In genomic region chr18:31672628-31673027, GRCh38 we compare ENCODE assay signal across 17 cellular contexts. TPM values are rescaled to one million over a fixed set of nuclear protein-coding genes. Genes with fewer than 3 reads are reported as not detected.
DNase-seq lines count a peak whose midpoint lies in the region; ATAC-seq, FAIRE-seq and TF ChIP-seq lines count a peak whose summit lies in the region.
"Had no signal": no experiment of that assay in that cellular context is flagged by ENCODE, and none has a peak within 500 bp of the region (broad histone marks: within the 10 kb centered on the region; RNA-seq: fewer than 3 reads in every experiment).

No MANE protein-coding gene starts in this region.

- H3K9me3 ChIP-seq in adrenal gland (replicated peaks in 1 of 3) = no peaks in the 10 kb centered on the region
- no peaks in the 10 kb centered on the region for H3K9me3 ChIP-seq in keratinocyte (ENCODE audit: control insufficient read depth, low read depth, low read length)
- H3K9me3 ChIP-seq: SJSA1 had no signal

- no peak overlapping the region for H3K9ac ChIP-seq in keratinocyte (ENCODE audit: control insufficient read depth, extremely low read depth, insufficient read depth, low read length)

- TF ChIP-seq CTCF in adrenal gland (IDR thresholded peaks at IDR 0.05) (no peak), keratinocyte (optimal IDR thresholded peaks at IDR 0.05 in 1 of 3, IDR thresholded peaks at IDR 0.05 in 1 of 3, conservative IDR thresholded peaks at IDR 0.05 in 1 of 3; ENCODE audit: extremely low read depth in 1 of 3, insufficient read depth in 2 of 3, low read length in 3 of 3) (no peak)

- intact Hi-C loops in activated CD4-positive, alpha-beta T cell treated with anti-CD3 and anti-CD28 coated beads, Interleukin-2, amount 10 ng/mL, durations not matched to agents 24 days and 14 days (cut with micrococcal nuclease) = no loop called here
- intact Hi-C loops in adrenal gland (cut with DNase I) = no loop called here

- dilution Hi-C loops in keratinocyte (cut with MboI; ENCODE audit: extremely low pct_ligation_motif_present, low sequenced_read_pairs) = no loop called here

- H3K9me3 Mint-ChIP-seq in activated CD4-positive, alpha-beta T cell treated with anti-CD3 and anti-CD28 coated beads, Interleukin-2, amount 10 ng/mL, durations not matched to agents 24 days and 14 days = no peaks in the 10 kb centered on the region
- H3K9me3 Mint-ChIP-seq: CD8-positive, alpha-beta memory T cell had no signal

- H3K27me3 ChIP-seq in adrenal gland (no peaks in the 10 kb centered on the region), keratinocyte (ENCODE audit: control insufficient read depth, extremely low read depth, insufficient read depth, low read length) (no peaks in the 10 kb centered on the region)
- H3K27me3 ChIP-seq: SJSA1 had no signal

- H3K27ac Mint-ChIP-seq in activated CD4-positive, alpha-beta T cell treated with anti-CD3 and anti-CD28 coated beads, Interleukin-2, amount 10 ng/mL, durations not matched to agents 24 days and 14 days = no peak overlapping the region
- H3K27ac Mint-ChIP-seq: CD8-positive, alpha-beta memory T cell had no signal

- H3K4me3 ChIP-seq in adrenal gland (peak overlapping the region in 1 of 4 donors; percentile 11), keratinocyte (ENCODE audit: control insufficient read depth in 2 of 3, extremely low read depth in 1 of 3, insufficient read depth in 2 of 3, low read depth in 1 of 3, low read length in 3 of 3) (no peak overlapping the region)
- H3K4me3 ChIP-seq: SJSA1 had no signal

- peak overlapping the region; percentile 80 to 87 (median 83) for H3K27ac ChIP-seq in adrenal gland
- no peak overlapping the region for H3K27ac ChIP-seq in keratinocyte (ENCODE audit: control insufficient read depth, insufficient read depth, low read length)
- H3K27ac ChIP-seq: 22Rv1, SJSA1 had no signal

- peaks cover 15% of the 10 kb centered on the region for H3K27me3 Mint-ChIP-seq in activated CD4-positive, alpha-beta T cell treated with anti-CD3 and anti-CD28 coated beads, Interleukin-2, amount 10 ng/mL, durations not matched to agents 24 days and 14 days

- H3K4me3 Mint-ChIP-seq in activated CD4-positive, alpha-beta T cell treated with anti-CD3 and anti-CD28 coated beads, Interleukin-2, amount 10 ng/mL, durations not matched to agents 24 days and 14 days = no peak overlapping the region
- H3K4me3 Mint-ChIP-seq: CD8-positive, alpha-beta memory T cell had no signal

- no peaks in the 10 kb centered on the region for H3K9me1 ChIP-seq in keratinocyte (ENCODE audit: control insufficient read depth, extremely low read depth, insufficient read depth, low read length)

- no peaks in the 10 kb centered on the region for H3K36me3 Mint-ChIP-seq in activated CD4-positive, alpha-beta T cell treated with anti-CD3 and anti-CD28 coated beads, Interleukin-2, amount 10 ng/mL, durations not matched to agents 24 days and 14 days (ENCODE audit: low read depth)
- H3K36me3 Mint-ChIP-seq: CD8-positive, alpha-beta memory T cell had no signal

- TF ChIP-seq POLR2A in adrenal gland (IDR thresholded peaks at IDR 0.05) = no peak

- peak overlapping the region; percentile 1 for H3K4me2 ChIP-seq in keratinocyte (ENCODE audit: control insufficient read depth, extremely low read depth, insufficient read depth, low read depth, low read length)

- FAIRE-seq in keratinocyte (lab: Jason Lieb, UNC) = no peak

- H3K36me3 ChIP-seq in adrenal gland (replicated peaks in 1 of 2) (no peaks in the 10 kb centered on the region), keratinocyte (ENCODE audit: control insufficient read depth in 2 of 2, extremely low read depth in 1 of 2, insufficient read depth in 2 of 2, low read length in 2 of 2) (no peaks in the 10 kb centered on the region)
- H3K36me3 ChIP-seq: SJSA1 had no signal

- no peak for ATAC-seq in GM21367 (IDR thresholded peaks at IDR 0.05; ENCODE audit: unreplicated experiment)
- no peak for ATAC-seq in GM19023 (IDR thresholded peaks at IDR 0.05; ENCODE audit: unreplicated experiment)

- H3K4me1 Mint-ChIP-seq in activated CD4-positive, alpha-beta T cell treated with anti-CD3 and anti-CD28 coated beads, Interleukin-2, amount 10 ng/mL, durations not matched to agents 24 days and 14 days = no peaks in the 10 kb centered on the region
- H3K4me1 Mint-ChIP-seq: CD8-positive, alpha-beta memory T cell had no signal

- H3K4me1 ChIP-seq in adrenal gland (replicated peaks in 1 of 2) (peaks cover 26 to 55% of the 10 kb centered on the region in 2 donors), keratinocyte (ENCODE audit: control insufficient read depth, extremely low read depth, insufficient read depth, low read length) (no peaks in the 10 kb centered on the region)
- H3K4me1 ChIP-seq: SJSA1 had no signal

- peaks cover 3% of the 10 kb centered on the region for H3K79me2 ChIP-seq in keratinocyte (ENCODE audit: control insufficient read depth, insufficient read depth, low read length)

- peak; percentile 28 for DNase-seq in activated CD4-positive, alpha-beta T cell treated with anti-CD3 and anti-CD28 coated beads, Interleukin-2, amount 10 ng/mL, durations not matched to agents 24 days and 14 days
- DNase-seq in activated CD4-positive, alpha-beta T cell treated with anti-CD3 and anti-CD28 coated beads, Interleukin-2, amount 50 U/mL, for 1 hour = no peak
- no peak for DNase-seq in adrenal gland
- DNase-seq in keratinocyte (ENCODE audit: low read depth, low spot score) = no peak
- DNase-seq in NCI-H2029 treated with DMSO at 0.1 percent for 48 hours (lab: John Stamatoyannopoulos, UW) = no peak
- no peak for DNase-seq in HCEC 1CT
- DNase-seq: CD8-positive, alpha-beta memory T cell; DND-41; GF-D8; NCI-H146; NCI-H2107; NCI-H226; NCI-H526 had no signal

- no peak overlapping the region for H2AFZ ChIP-seq in keratinocyte (ENCODE audit: control insufficient read depth, low read length)

- H4K20me1 ChIP-seq in keratinocyte (ENCODE audit: control insufficient read depth, extremely low read depth, insufficient read depth, low read length) = no peaks in the 10 kb centered on the region

RNA-seq across cellular contexts. Expression of gene B4GALT6, which starts 11.8 kb away (rescaled TPM):
- total RNA-seq in activated CD4-positive, alpha-beta T cell treated with anti-CD3 and anti-CD28 coated beads, Interleukin-2, amount 10 ng/mL, durations not matched to agents 24 days and 14 days = 2.4 and 2.8 TPM in 2 replicates
- 10 to 100 TPM; 12.9 to 71.3 (median 26.0) TPM for total RNA-seq in adrenal gland
- polyA plus RNA-seq in adrenal gland = 10 to 100 TPM in 2 of 3 donors, 1 to 10 TPM in 1; 8.6 to 42.7 (median 12.5) TPM
- 2.3 to 7.1 TPM (median 5.0 TPM) in 3 replicates for polyA plus RNA-seq in keratinocyte
- 1.0 TPM for polyA plus RNA-seq in keratinocyte (2011; ENCODE audit: low read depth)
- polyA plus RNA-seq in keratinocyte (2011; cell fraction: cytosol; rRNA removed) = 2.0 and 4.2 TPM in 2 replicates
- polyA plus RNA-seq in keratinocyte (2011; cell fraction: nucleus; rRNA removed) = 5.4 and 6.5 TPM in 2 replicates
- polyA plus RNA-seq in keratinocyte (2012; ENCODE audit: low replicate concordance) = 2.1 and 6.6 TPM in 2 replicates
- polyA minus RNA-seq in keratinocyte = 2.7 to 6.1 TPM (median 4.9 TPM) in 3 replicates
- polyA minus RNA-seq in keratinocyte (2011; cell fraction: cytosol; rRNA and poly(A)+ RNA removed) = 3.5 TPM
- polyA minus RNA-seq in keratinocyte (2011; cell fraction: nucleus; rRNA and poly(A)+ RNA removed) = 2.2 and 8.3 TPM in 2 replicates
